Comparison of ENCODE assay signal across 1 cellular context in genomic region chr17:38892083-38892482, GRCh38.
TF ChIP-seq lines count a peak whose summit lies in the region.

No MANE protein-coding gene starts in this region.

TF ChIP-seq in GM12878, 131 proteins besides CTCF, POLR2A, EP300 and RAD21:
- no peak for TF ChIP-seq STAT1 (conservative IDR thresholded peaks at IDR 0.05)
- no peak for TF ChIP-seq FOXM1 (IDR thresholded peaks at IDR 0.05; ENCODE audit: low read depth, low read length)
- TF ChIP-seq TARDBP (IDR thresholded peaks at IDR 0.05; ENCODE audit: borderline replicate concordance) = no peak
- TF ChIP-seq CHD4 (IDR thresholded peaks at IDR 0.05) = no peak
- TF ChIP-seq IRF3 (IDR thresholded peaks at IDR 0.05) = no peak
- no peak for TF ChIP-seq ZBTB33 (IDR thresholded peaks at IDR 0.05)
- TF ChIP-seq TCF12 (IDR thresholded peaks at IDR 0.05; ENCODE audit: low read depth, low read length) = no peak
- TF ChIP-seq HSF1 (IDR thresholded peaks at IDR 0.05; ENCODE audit: low read depth, low read length) = no peak
